Comparison of ENCODE assay signal across 2 cellular contexts in genomic region chr2:94966689-94967088, GRCh38.
TF ChIP-seq lines count a peak whose summit lies in the region.

No MANE protein-coding gene starts in this region.

TF ChIP-seq in HepG2, 621 proteins besides CTCF, POLR2A, EP300 and RAD21:
- TF ChIP-seq, protein P1, sequence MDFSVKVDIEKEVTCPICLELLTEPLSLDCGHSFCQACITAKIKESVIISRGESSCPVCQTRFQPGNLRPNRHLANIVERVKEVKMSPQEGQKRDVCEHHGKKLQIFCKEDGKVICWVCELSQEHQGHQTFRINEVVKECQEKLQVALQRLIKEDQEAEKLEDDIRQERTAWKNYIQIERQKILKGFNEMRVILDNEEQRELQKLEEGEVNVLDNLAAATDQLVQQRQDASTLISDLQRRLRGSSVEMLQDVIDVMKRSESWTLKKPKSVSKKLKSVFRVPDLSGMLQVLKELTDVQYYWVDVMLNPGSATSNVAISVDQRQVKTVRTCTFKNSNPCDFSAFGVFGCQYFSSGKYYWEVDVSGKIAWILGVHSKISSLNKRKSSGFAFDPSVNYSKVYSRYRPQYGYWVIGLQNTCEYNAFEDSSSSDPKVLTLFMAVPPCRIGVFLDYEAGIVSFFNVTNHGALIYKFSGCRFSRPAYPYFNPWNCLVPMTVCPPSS (IDR thresholded peaks at IDR 0.05) = no peak
- TF ChIP-seq ATF7 (IDR thresholded peaks at IDR 0.05) = peak; percentile 90
- no peak for TF ChIP-seq ATF7 (CRISPR knock-in tag; IDR thresholded peaks at IDR 0.05)
- TF ChIP-seq KLF13 (CRISPR knock-in tag; IDR thresholded peaks at IDR 0.05) = no peak
- TF ChIP-seq ZNF740 (CRISPR knock-in tag; IDR thresholded peaks at IDR 0.05) = no peak
- 0 out of 2 replicates have a peak, but pooled peaks have one; percentile 5 for TF ChIP-seq CREB1 (IDR thresholded peaks at IDR 0.05)
- no peak for TF ChIP-seq CREB1 (CRISPR knock-in tag; IDR thresholded peaks at IDR 0.05)

TF ChIP-seq in HEK293, 187 proteins besides CTCF, POLR2A, EP300 and RAD21:
- TF ChIP-seq ZBTB8A (tag by site-specific recombination; IDR thresholded peaks at IDR 0.05) = no peak
- TF ChIP-seq, protein P2, sequence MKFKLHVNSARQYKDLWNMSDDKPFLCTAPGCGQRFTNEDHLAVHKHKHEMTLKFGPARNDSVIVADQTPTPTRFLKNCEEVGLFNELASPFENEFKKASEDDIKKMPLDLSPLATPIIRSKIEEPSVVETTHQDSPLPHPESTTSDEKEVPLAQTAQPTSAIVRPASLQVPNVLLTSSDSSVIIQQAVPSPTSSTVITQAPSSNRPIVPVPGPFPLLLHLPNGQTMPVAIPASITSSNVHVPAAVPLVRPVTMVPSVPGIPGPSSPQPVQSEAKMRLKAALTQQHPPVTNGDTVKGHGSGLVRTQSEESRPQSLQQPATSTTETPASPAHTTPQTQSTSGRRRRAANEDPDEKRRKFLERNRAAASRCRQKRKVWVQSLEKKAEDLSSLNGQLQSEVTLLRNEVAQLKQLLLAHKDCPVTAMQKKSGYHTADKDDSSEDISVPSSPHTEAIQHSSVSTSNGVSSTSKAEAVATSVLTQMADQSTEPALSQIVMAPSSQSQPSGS (tag by site-specific recombination; IDR thresholded peaks at IDR 0.05; ENCODE audit: low read depth) = 0 out of 2 replicates have a peak, but pooled peaks have one; percentile 20
